In genomic region chr16:77991701-77992100, GRCh38 we compare ENCODE assay signal across 32 cellular contexts. TPM values are rescaled to one million over a fixed set of nuclear protein-coding genes. Genes with fewer than 3 reads are reported as not detected.
DNase-seq lines count a peak whose midpoint lies in the region; ATAC-seq and TF ChIP-seq lines count a peak whose summit lies in the region.
"Had no signal": no experiment of that assay in that cellular context is flagged by ENCODE, and none has a peak within 500 bp of the region (broad histone marks: within the 10 kb centered on the region; RNA-seq: fewer than 3 reads in every experiment).

No MANE protein-coding gene starts in this region.

- H3K9ac ChIP-seq in HUES64 (ENCODE audit: low read depth, low read length) (peak overlapping the region; percentile 65), mesenchymal stem cell (ENCODE audit: low read length) (no peak overlapping the region)

- no peak overlapping the region for H4K91ac ChIP-seq in mesenchymal stem cell (ENCODE audit: low read length)

- ATAC-seq in WTC11 (peak; percentile 40), GM19351 (IDR thresholded peaks at IDR 0.05; ENCODE audit: unreplicated experiment) (no peak)
- ATAC-seq: activated CD4-positive, alpha-beta T cell treated with anti-CD3 and anti-CD28 coated beads for 36 hours; activated T-cell treated with anti-CD3 and anti-CD28 coated beads, Interleukin-2, amount 50 U/mL, for 4 hours; GM12878; heart left ventricle; mucosa of descending colon; psoas muscle; T-cell had no signal

- H3K23ac ChIP-seq in mesenchymal stem cell (ENCODE audit: low read length in 2 of 2): no peak overlapping the region

- TF ChIP-seq CTCF in WTC11 (IDR thresholded peaks at IDR 0.05): no peak

- peaks cover 25% of the 10 kb centered on the region for H3K36me3 Mint-ChIP-seq in WTC11
- H3K36me3 Mint-ChIP-seq: activated naive CD4-positive, alpha-beta T cell treated with anti-CD3 and anti-CD28 coated beads, Interleukin-2, amount 10 ng/mL, durations not matched to agents 7 days and 5 days; CD4-positive, alpha-beta memory T cell; T-cell had no signal

- peak overlapping the region; percentile 14 for H4K8ac ChIP-seq in mesenchymal stem cell (ENCODE audit: low read length)

- H3K27me3 ChIP-seq in HUES64 (ENCODE audit: insufficient read depth, low read length): no peaks in the 10 kb centered on the region
- H3K27me3 ChIP-seq in mesenchymal stem cell (ENCODE audit: control insufficient read depth in 1 of 2, insufficient read depth in 1 of 2, low read length in 2 of 2): no peaks in the 10 kb centered on the region
- H3K27me3 ChIP-seq: heart left ventricle, neutrophil, Peyer's patch, tibial artery had no signal

- no peak overlapping the region for H3K4me2 ChIP-seq in mesenchymal stem cell (ENCODE audit: low read length, poor library complexity, severe bottlenecking)

- H3K4me3 ChIP-seq in HUES64 (ENCODE audit: low read length) (no peak overlapping the region), mesenchymal stem cell (ENCODE audit: insufficient read depth in 1 of 2, low read depth in 1 of 2, low read length in 2 of 2) (no peak overlapping the region)
- H3K4me3 ChIP-seq: GM12878, heart left ventricle, mucosa of descending colon, Peyer's patch, psoas muscle, skin epidermis, tibial artery had no signal

- CTCF ChIA-PET in WTC11 (lab: Charles Lee): interaction anchor here (0.6 to 3.9 kb wide), 7 partner anchors 11 to 130 kb away, joined by 3 to 38 read pairs (median 5); partner anchors contain the start of gene WWOX

- H3K4me3 Mint-ChIP-seq in WTC11: no peak overlapping the region
- H3K4me3 Mint-ChIP-seq: activated CD4-positive, alpha-beta T cell treated with anti-CD3 and anti-CD28 coated beads for 36 hours; activated naive CD4-positive, alpha-beta T cell treated with anti-CD3 and anti-CD28 coated beads, Interleukin-2, amount 10 ng/mL, durations not matched to agents 7 days and 5 days; activated T-cell treated with anti-CD3 and anti-CD28 coated beads, Interleukin-2, amount 50 U/mL, for 4 hours; CD4-positive, alpha-beta memory T cell; central memory CD8-positive, alpha-beta T cell; HFFc6; T-cell had no signal

- H3K4me1 Mint-ChIP-seq in WTC11: peaks cover 67% of the 10 kb centered on the region
- H3K4me1 Mint-ChIP-seq: activated CD4-positive, alpha-beta T cell treated with anti-CD3 and anti-CD28 coated beads for 36 hours; CD4-positive, alpha-beta memory T cell; central memory CD8-positive, alpha-beta T cell; T-cell had no signal

- H3K36me3 ChIP-seq in HUES64 (ENCODE audit: insufficient read depth, low read length) (no peaks in the 10 kb centered on the region), mesenchymal stem cell (ENCODE audit: control insufficient read depth in 1 of 2, insufficient read depth in 2 of 2, low read depth in 1 of 2, low read length in 2 of 2) (no peaks in the 10 kb centered on the region)
- H3K36me3 ChIP-seq: heart left ventricle, neutrophil, Peyer's patch, tibial artery had no signal

- H3K27me3 Mint-ChIP-seq in WTC11 (ENCODE audit: low read depth): peaks cover 8% of the 10 kb centered on the region

- H3K4ac ChIP-seq in mesenchymal stem cell (ENCODE audit: low read depth in 1 of 2, low read length in 2 of 2): no peak overlapping the region

- POLR2A ChIA-PET in WTC11 (lab: Charles Lee): no interaction called here

- peak overlapping the region; percentile 96 for H3K27ac ChIP-seq in HUES64 (ENCODE audit: low read depth, low read length)
- no peak overlapping the region for H3K27ac ChIP-seq in mesenchymal stem cell (ENCODE audit: low read length, poor library complexity, severe bottlenecking)
- H3K27ac ChIP-seq: 22Rv1, heart left ventricle, neutrophil, Peyer's patch, psoas muscle had no signal

- H2BK120ac ChIP-seq in mesenchymal stem cell (ENCODE audit: low read depth, low read length): no peak overlapping the region

- H2BK15ac ChIP-seq in mesenchymal stem cell (ENCODE audit: low read depth, poor library complexity, severe bottlenecking): no peak overlapping the region

- no peak overlapping the region for H2BK5ac ChIP-seq in mesenchymal stem cell (ENCODE audit: low read depth, low read length, poor library complexity, severe bottlenecking)

- H3K4me1 ChIP-seq in HUES64 (ENCODE audit: insufficient read depth, low read length) (peaks cover 42% of the 10 kb centered on the region), mesenchymal stem cell (ENCODE audit: control insufficient read depth, insufficient read depth, low read depth, low read length) (no peaks in the 10 kb centered on the region)
- H3K4me1 ChIP-seq: Peyer's patch, psoas muscle had no signal

- no peak overlapping the region for H3K14ac ChIP-seq in mesenchymal stem cell (ENCODE audit: low read length in 2 of 2)

- H3K79me1 ChIP-seq in mesenchymal stem cell (replicated peaks; ENCODE audit: low read length, poor library complexity, severe bottlenecking): no peaks in the 10 kb centered on the region

- no peak overlapping the region for H3K18ac ChIP-seq in mesenchymal stem cell (ENCODE audit: low read depth in 1 of 2, low read length in 2 of 2)

- H2AFZ ChIP-seq in mesenchymal stem cell (ENCODE audit: low read depth, low read length): no peak overlapping the region

- DNase-seq in DMS 273 (lab: John Stamatoyannopoulos, UW; ENCODE audit: unreplicated experiment): peak; percentile 27
- no peak for DNase-seq in DMS 273 treated with DMSO at 0.1 percent for 48 hours (lab: John Stamatoyannopoulos, UW)
- no peak for DNase-seq in WTC11 (ENCODE audit: low spot score)
- no peak for DNase-seq in mesenchymal stem cell
- DNase-seq in NCI-H82 treated with DMSO at 0.1 percent for 48 hours (lab: John Stamatoyannopoulos, UW; ENCODE audit: unreplicated experiment): no peak
- DNase-seq in cardiac septum (ENCODE audit: low spot score): no peak
- DNase-seq: activated CD4-positive, alpha-beta T cell treated with anti-CD3 and anti-CD28 coated beads for 36 hours; activated naive CD4-positive, alpha-beta T cell treated with anti-CD3 and anti-CD28 coated beads, Interleukin-2, amount 10 ng/mL, durations not matched to agents 7 days and 5 days; activated T-cell treated with anti-CD3 and anti-CD28 coated beads, Interleukin-2, amount 50 U/mL, for 4 hours; CD4-positive, alpha-beta memory T cell; DMS79; heart left ventricle; HFFc6; mucosa of descending colon; NCI-H1092 treated with DMSO at 0.1 percent for 48 hours; NK-92 treated with Interleukin-12 subunit alpha and Interleukin-12 subunit beta, amount 100 ng/mL, for 24 hours; Peyer's patch; psoas muscle; stimulated activated CD4-positive, alpha-beta T cell treated with anti-CD3 and anti-CD28 coated beads, Interleukin-4, amount 100 ng/mL, for 24 hours; stimulated activated naive CD4-positive, alpha-beta T cell treated with Interleukin-2 at 50 U/mL for 16 hours; T-cell; tibial artery had no signal

- peaks cover 21% of the 10 kb centered on the region for H3K9me3 ChIP-seq in HUES64 (ENCODE audit: insufficient read depth, low read depth, low read length)
- peaks cover 6% of the 10 kb centered on the region for H3K9me3 ChIP-seq in mesenchymal stem cell (ENCODE audit: control insufficient read depth, low read length)
- H3K9me3 ChIP-seq: neutrophil, Peyer's patch had no signal

- H2BK12ac ChIP-seq in mesenchymal stem cell (ENCODE audit: low read length in 2 of 2): peak overlapping the region in 1 of 2 experiments; percentile 83

- peaks cover 26% of the 10 kb centered on the region for H3K9me3 Mint-ChIP-seq in WTC11

- WGBS in HUES64: 50% methylated on average over 4 of the region's 4 CpGs
- 73% methylated on average over 4 of the region's 4 CpGs for WGBS in mesenchymal stem cell

- H2AK5ac ChIP-seq in mesenchymal stem cell (ENCODE audit: low read length, severe bottlenecking): no peak overlapping the region

- H3K27ac Mint-ChIP-seq in WTC11: peak overlapping the region; percentile 90
- H3K27ac Mint-ChIP-seq: activated CD4-positive, alpha-beta T cell treated with anti-CD3 and anti-CD28 coated beads for 36 hours; activated naive CD4-positive, alpha-beta T cell treated with anti-CD3 and anti-CD28 coated beads, Interleukin-2, amount 10 ng/mL, durations not matched to agents 7 days and 5 days; CD4-positive, alpha-beta memory T cell; HFFc6; T-cell had no signal

- intact Hi-C loops in cardiac septum (cut with DNase I): loop anchor here (10.0 kb wide), 1 partner anchor 757 kb away; no protein-coding TSS in a partner anchor

TF ChIP-seq in WTC11, 78 proteins besides CTCF, POLR2A, EP300 and RAD21:
- TF ChIP-seq ETV6 (CRISPR knock-in tag; IDR thresholded peaks at IDR 0.05) (no peak), TP53 (CRISPR knock-in tag; IDR thresholded peaks at IDR 0.05) (peak; percentile 84), PRDM15 (CRISPR knock-in tag; IDR thresholded peaks at IDR 0.05) (peak; percentile 27; the same call in 1 of the 2 replicates), JUN (CRISPR knock-in tag; IDR thresholded peaks at IDR 0.05) (no peak)

RNA-seq across cellular contexts. Expression of gene CLEC3A, which starts 30.6 kb away (rescaled TPM):
- 0.60 TPM for polyA plus RNA-seq in HUES64 (2013, experiment 1 of 2)
- 0.13 TPM for polyA plus RNA-seq in HUES64 (2013, experiment 2 of 2)
- not detected in 3 replicates for total RNA-seq in WTC11 (2021)
- polyA plus RNA-seq in mesenchymal stem cell (2013, experiment 1 of 2): 0.44 TPM
- polyA plus RNA-seq in mesenchymal stem cell (2013, experiment 2 of 2): 0.34 TPM
- not detected for total RNA-seq in cardiac septum
- total RNA-seq: activated CD4-positive, alpha-beta T cell treated with anti-CD3 and anti-CD28 coated beads for 36 hours; activated CD8-positive, alpha-beta memory T cell treated with anti-CD3 and anti-CD28 coated beads for 36 hours; activated T-cell treated with anti-CD3 and anti-CD28 coated beads, Interleukin-2, amount 50 U/mL, for 4 hours; CD4-positive, alpha-beta memory T cell; dermis microvascular lymphatic vessel endothelial cell; GM12878; heart left ventricle; HFFc6; liver; mucosa of descending colon; Peyer's patch; psoas muscle; T-cell had no signal
- polyA plus RNA-seq: CD4-positive, alpha-beta memory T cell; GM12878; heart left ventricle; liver; psoas muscle had no signal
